8 cellular contexts compared by ENCODE assay signal in genomic region chr18:76491801-76492668, GRCh38. TPM values are rescaled to one million over a fixed set of nuclear protein-coding genes. Genes with fewer than 3 reads are reported as not detected.
DNase-seq lines count a peak whose midpoint lies in the region; ATAC-seq and TF ChIP-seq lines count a peak whose summit lies in the region.

No MANE protein-coding gene starts in this region.

- peaks cover 42% of the 10 kb centered on the region for H3K27me3 ChIP-seq in CD4-positive, CD25-positive, alpha-beta regulatory T cell (ENCODE audit: control insufficient read depth, insufficient read depth, low read length)
- peaks cover 65% of the 10 kb centered on the region for H3K27me3 ChIP-seq in GM23338 (ENCODE audit: insufficient read depth)
- H3K27me3 ChIP-seq in adipocyte (replicated peaks; ENCODE audit: control insufficient read depth, insufficient read depth, low read length): no peaks in the 10 kb centered on the region

- TF ChIP-seq CTCF in GM23338 (conservative IDR thresholded peaks at IDR 0.05; ENCODE audit: low read depth in 2 of 2): no peak

- H3K9ac ChIP-seq in adipocyte (ENCODE audit: low read length): peak overlapping the region; percentile 86

- peaks cover 3% of the 10 kb centered on the region for H3K36me3 Mint-ChIP-seq in CD4-positive, CD25-positive, alpha-beta regulatory T cell
- no peaks in the 10 kb centered on the region; the same call in 2 of the 3 replicates for H3K36me3 Mint-ChIP-seq in GM23338 (ENCODE audit: low read depth)

- no peak overlapping the region for H3K27ac ChIP-seq in CD4-positive, CD25-positive, alpha-beta regulatory T cell (ENCODE audit: insufficient read depth, low read length, poor library complexity, severe bottlenecking)
- H3K27ac ChIP-seq in GM23338 (ENCODE audit: low read depth): no peak overlapping the region; the same call in 1 of the 2 replicates

- no peak overlapping the region; the same call in 1 of the 2 replicates for H2AFZ ChIP-seq in GM23338

- peaks cover 42% of the 10 kb centered on the region for H3K4me1 ChIP-seq in CD4-positive, CD25-positive, alpha-beta regulatory T cell (ENCODE audit: control insufficient read depth, insufficient read depth, low read length, poor library complexity, severe bottlenecking)
- H3K4me1 ChIP-seq in GM23338 (ENCODE audit: insufficient read depth) (peaks cover 37% of the 10 kb centered on the region), adipocyte (ENCODE audit: control insufficient read depth, insufficient read depth, low read length) (peaks cover 24% of the 10 kb centered on the region)

- peak in 2 of 3 donors; percentile 13 to 24 for DNase-seq in CD4-positive, CD25-positive, alpha-beta regulatory T cell
- DNase-seq in GM23338 (ENCODE audit: low spot score) (peak; percentile 58), NOMO-1 treated with DMSO at 0.1 percent for 48 hours (lab: John Stamatoyannopoulos, UW; ENCODE audit: unreplicated experiment) (peak; percentile 27), adipocyte (ENCODE audit: low read depth) (peak; percentile 71), hepatic stellate cell (ENCODE audit: low spot score) (peak; percentile 49), retina (peak; percentile 84), NCI-H2029 treated with DMSO at 0.1 percent for 48 hours (lab: John Stamatoyannopoulos, UW) (no peak), activated gamma-delta T cell treated with Interleukin-2 at 50 U/mL for 16 hours (no peak)

- no peak overlapping the region for H3K27ac Mint-ChIP-seq in CD4-positive, CD25-positive, alpha-beta regulatory T cell
- no peak overlapping the region for H3K27ac Mint-ChIP-seq in GM23338

- no peak for ATAC-seq in CD4-positive, CD25-positive, alpha-beta regulatory T cell (ENCODE audit: low read depth in 2 of 2)
- peak; percentile 14 for ATAC-seq in GM23338

- peak overlapping the region; percentile 83 to 93 (median 89) for H3K4me3 Mint-ChIP-seq in CD4-positive, CD25-positive, alpha-beta regulatory T cell
- peak overlapping the region; percentile 78 for H3K4me3 Mint-ChIP-seq in GM23338

- H3K9me3 Mint-ChIP-seq in CD4-positive, CD25-positive, alpha-beta regulatory T cell: peaks cover 0 to 4% (median 0%) of the 10 kb centered on the region in 7 donors
- no peaks in the 10 kb centered on the region; the same call in 2 of the 3 replicates for H3K9me3 Mint-ChIP-seq in GM23338

- H3K27me3 Mint-ChIP-seq in CD4-positive, CD25-positive, alpha-beta regulatory T cell: peaks cover 83% of the 10 kb centered on the region
- peaks cover 63% of the 10 kb centered on the region for H3K27me3 Mint-ChIP-seq in GM23338 (ENCODE audit: insufficient read depth, low read depth, poor library complexity)

- peak overlapping the region; percentile 89 for H3K4me2 ChIP-seq in GM23338

- peak overlapping the region; percentile 80 for H3K4me3 ChIP-seq in CD4-positive, CD25-positive, alpha-beta regulatory T cell (ENCODE audit: low read depth, low read length)
- H3K4me3 ChIP-seq in GM23338 (peak overlapping the region; percentile 68), adipocyte (ENCODE audit: low read length) (peak overlapping the region; percentile 87)

- H4K20me1 ChIP-seq in GM23338 (replicated peaks; ENCODE audit: insufficient read depth): peaks cover 10% of the 10 kb centered on the region; the same call in 1 of the 2 replicates

- H3K9me3 ChIP-seq in CD4-positive, CD25-positive, alpha-beta regulatory T cell (ENCODE audit: control insufficient read depth in 2 of 2, low read length in 2 of 2): no peaks in the 10 kb centered on the region
- H3K9me3 ChIP-seq in adipocyte (ENCODE audit: control insufficient read depth, low read length): no peaks in the 10 kb centered on the region

- peaks cover 0 to 47% (median 16%) of the 10 kb centered on the region in 4 donors for H3K4me1 Mint-ChIP-seq in CD4-positive, CD25-positive, alpha-beta regulatory T cell
- peaks cover 37% of the 10 kb centered on the region for H3K4me1 Mint-ChIP-seq in GM23338

- H3F3A ChIP-seq in GM23338 (replicated peaks; ENCODE audit: low read depth): 0 out of 2 replicates have a peak, but pooled peaks cover 9% of the 10 kb centered on the region

- H3K79me2 ChIP-seq in GM23338 (replicated peaks; ENCODE audit: insufficient read depth): peaks cover 32% of the 10 kb centered on the region

- H3K9me2 ChIP-seq in GM23338 (ENCODE audit: insufficient read depth): no peaks in the 10 kb centered on the region

- H3K36me3 ChIP-seq in CD4-positive, CD25-positive, alpha-beta regulatory T cell (ENCODE audit: control insufficient read depth, insufficient read depth, low read length): no peaks in the 10 kb centered on the region
- H3K36me3 ChIP-seq in GM23338 (ENCODE audit: insufficient read depth): no peaks in the 10 kb centered on the region
- H3K36me3 ChIP-seq in adipocyte (ENCODE audit: control insufficient read depth, insufficient read depth, low read length, severe bottlenecking): no peaks in the 10 kb centered on the region

TF ChIP-seq in GM23338, 12 proteins besides CTCF, POLR2A, EP300 and RAD21:
- peak; percentile 18 for TF ChIP-seq EZH2 (IDR thresholded peaks at IDR 0.05; ENCODE audit: low read depth, unreplicated experiment)
- TF ChIP-seq ZNF331 (CRISPR knock-in tag; IDR thresholded peaks at IDR 0.05; ENCODE audit: low read depth): no peak

RNA-seq across cellular contexts. Expression of gene ZNF516, which starts 3.0 kb away (rescaled TPM):
- 9.9 TPM for total RNA-seq in CD4-positive, CD25-positive, alpha-beta regulatory T cell
- under 1 TPM in 3 of 4 donors, not detected in 1; 0.26 to 0.74 (median 0.39) TPM for polyA plus RNA-seq in CD4-positive, CD25-positive, alpha-beta regulatory T cell
- 13.5 and 24.2 TPM in 2 replicates for total RNA-seq in GM23338 (2014; rRNA removed; shearing (Covaris generic))
- polyA plus RNA-seq in GM23338 (2016; fragmentation: Nextera tagmentation; extraction: Ambion mirVana): 11.9 and 12.2 TPM in 2 replicates

Comparison
In these comparisons a context has a peak if more than half of its experiments do, and no peak if none do; other contexts are left out.
1. DNase-seq: peak in CD4-positive, CD25-positive, alpha-beta regulatory T cell (2 of 3), GM23338 (single experiment), NOMO-1 treated with DMSO at 0.1 percent for 48 hours (single experiment), adipocyte (single experiment), hepatic stellate cell (single experiment) and retina (single experiment); none in NCI-H2029 treated with DMSO at 0.1 percent for 48 hours (single experiment) and activated gamma-delta T cell treated with Interleukin-2 at 50 U/mL for 16 hours (single experiment).
2. Peak in every context shown above with its lines, with median percentiles within 50 percentile points of each other: H3K4me3 ChIP-seq.